Comparison of ENCODE assay signal across 1 cellular context in the genomic region with DNA sequence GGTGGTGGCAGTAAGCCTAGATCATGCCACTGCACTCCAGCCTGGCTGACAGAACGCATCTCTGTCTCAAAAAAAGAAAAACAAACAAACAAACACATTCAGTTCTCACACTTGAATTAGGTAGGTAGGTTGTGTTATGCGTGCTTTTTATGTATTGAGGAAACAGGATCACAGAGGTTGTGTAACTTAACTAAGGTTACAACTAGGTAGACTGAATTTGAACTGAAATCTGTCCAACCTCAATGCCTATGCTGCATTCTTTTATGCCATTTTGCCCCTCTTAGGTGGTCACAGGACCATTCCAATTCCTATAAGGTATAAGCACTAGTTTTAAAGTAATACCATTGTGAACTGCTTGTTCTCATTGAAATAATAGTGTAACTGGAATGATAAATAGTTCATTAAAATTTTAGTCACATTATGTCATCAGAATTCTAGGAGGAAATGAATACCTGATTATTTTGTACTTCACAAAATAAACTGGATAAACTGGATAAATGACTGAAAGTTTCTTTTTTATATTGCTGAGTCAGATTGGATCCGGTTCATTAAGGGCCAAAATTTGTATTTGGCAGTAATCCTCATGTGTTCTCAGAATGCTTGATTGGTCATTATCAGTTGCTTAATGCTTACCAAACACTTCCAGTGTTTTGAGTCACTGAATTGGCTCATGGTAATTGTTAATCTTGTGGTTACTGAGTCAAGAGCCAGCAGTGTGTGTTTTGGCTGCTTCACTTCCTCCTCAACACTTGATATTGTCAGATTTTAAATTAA.
TF ChIP-seq lines count a peak whose summit lies in the region.

No MANE protein-coding gene starts in this region.

TF ChIP-seq in A549, 52 proteins besides CTCF, POLR2A, EP300 and RAD21 (continued from another document):
- no peak for TF ChIP-seq PBX3 (IDR thresholded peaks at IDR 0.05)
- TF ChIP-seq ZNF302 (CRISPR knock-in tag; IDR thresholded peaks at IDR 0.05): no peak
- no peak for TF ChIP-seq ZC3H11A (IDR thresholded peaks at IDR 0.05)
- TF ChIP-seq HDAC2 (IDR thresholded peaks at IDR 0.05): no peak
- peak; percentile 79 for TF ChIP-seq JUNB (IDR thresholded peaks at IDR 0.05)
- no peak for TF ChIP-seq SREBF2 (IDR thresholded peaks at IDR 0.05)
- TF ChIP-seq CBX8 (IDR thresholded peaks at IDR 0.05): no peak
- no peak for TF ChIP-seq POLR2AphosphoS2 (conservative IDR thresholded peaks at IDR 0.05; ENCODE audit: low read length)
- peak; percentile 96 for TF ChIP-seq MAFK (IDR thresholded peaks at IDR 0.05; ENCODE audit: partially characterized antibody)
- no peak for TF ChIP-seq CHD2 (IDR thresholded peaks at IDR 0.05; ENCODE audit: low read length, partially characterized antibody)
- TF ChIP-seq HOXA7 (CRISPR knock-in tag; IDR thresholded peaks at IDR 0.05): peak; percentile 66; the same call in 1 of the 2 replicates
- TF ChIP-seq SMC3 (IDR thresholded peaks at IDR 0.05): no peak
- no peak for TF ChIP-seq PHF8 (IDR thresholded peaks at IDR 0.05; ENCODE audit: borderline replicate concordance, low read depth)
- TF ChIP-seq, protein P1, sequence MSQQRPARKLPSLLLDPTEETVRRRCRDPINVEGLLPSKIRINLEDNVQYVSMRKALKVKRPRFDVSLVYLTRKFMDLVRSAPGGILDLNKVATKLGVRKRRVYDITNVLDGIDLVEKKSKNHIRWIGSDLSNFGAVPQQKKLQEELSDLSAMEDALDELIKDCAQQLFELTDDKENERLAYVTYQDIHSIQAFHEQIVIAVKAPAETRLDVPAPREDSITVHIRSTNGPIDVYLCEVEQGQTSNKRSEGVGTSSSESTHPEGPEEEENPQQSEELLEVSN (IDR thresholded peaks at IDR 0.05; ENCODE audit: borderline replicate concordance, low read depth): no peak
- peak; percentile 77 for TF ChIP-seq FOSL2 (IDR thresholded peaks at IDR 0.05)
- peak; percentile 96 for TF ChIP-seq FOSL2 (CRISPR knock-in tag; IDR thresholded peaks at IDR 0.05)
- no peak for TF ChIP-seq TP53 (CRISPR knock-in tag; IDR thresholded peaks at IDR 0.05)
- TF ChIP-seq CEBPB (IDR thresholded peaks at IDR 0.05): peak; percentile 82 to 86
- TF ChIP-seq, protein P2, sequence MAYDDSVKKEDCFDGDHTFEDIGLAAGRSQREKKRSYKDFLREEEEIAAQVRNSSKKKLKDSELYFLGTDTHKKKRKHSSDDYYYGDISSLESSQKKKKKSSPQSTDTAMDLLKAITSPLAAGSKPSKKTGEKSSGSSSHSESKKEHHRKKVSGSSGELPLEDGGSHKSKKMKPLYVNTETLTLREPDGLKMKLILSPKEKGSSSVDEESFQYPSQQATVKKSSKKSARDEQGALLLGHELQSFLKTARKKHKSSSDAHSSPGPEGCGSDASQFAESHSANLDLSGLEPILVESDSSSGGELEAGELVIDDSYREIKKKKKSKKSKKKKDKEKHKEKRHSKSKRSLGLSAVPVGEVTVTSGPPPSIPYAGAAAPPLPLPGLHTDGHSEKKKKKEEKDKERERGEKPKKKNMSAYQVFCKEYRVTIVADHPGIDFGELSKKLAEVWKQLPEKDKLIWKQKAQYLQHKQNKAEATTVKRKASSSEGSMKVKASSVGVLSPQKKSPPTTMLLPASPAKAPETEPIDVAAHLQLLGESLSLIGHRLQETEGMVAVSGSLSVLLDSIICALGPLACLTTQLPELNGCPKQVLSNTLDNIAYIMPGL (CRISPR knock-in tag; IDR thresholded peaks at IDR 0.05; ENCODE audit: borderline replicate concordance): no peak
- TF ChIP-seq CBX2 (IDR thresholded peaks at IDR 0.05; ENCODE audit: borderline replicate concordance, low read depth): no peak
- no peak for TF ChIP-seq BHLHE40 (IDR thresholded peaks at IDR 0.05; ENCODE audit: low read depth, low read length)
- peak in 1 of 2 experiments; percentile 64; a peak in 2 of 5 replicates for TF ChIP-seq JUN (IDR thresholded peaks at IDR 0.05)
- no peak for TF ChIP-seq ZFP36 (IDR thresholded peaks at IDR 0.05; ENCODE audit: borderline replicate concordance, partially characterized antibody)
- no peak for TF ChIP-seq HOXB13 (CRISPR knock-in tag; IDR thresholded peaks at IDR 0.05; ENCODE audit: low read depth)
- no peak for TF ChIP-seq MAZ (IDR thresholded peaks at IDR 0.05; ENCODE audit: borderline replicate concordance, low read depth, low read length)
- TF ChIP-seq NPAS2 (CRISPR knock-in tag; IDR thresholded peaks at IDR 0.05; ENCODE audit: borderline replicate concordance): no peak
- TF ChIP-seq HEYL (CRISPR knock-in tag; IDR thresholded peaks at IDR 0.05): no peak
- peak; percentile 54; the same call in 1 of the 2 replicates for TF ChIP-seq FOSB (CRISPR knock-in tag; IDR thresholded peaks at IDR 0.05)
- TF ChIP-seq NR3C1 (IDR thresholded peaks at IDR 0.05): no peak
- no peak for TF ChIP-seq NFE2L2 (conservative IDR thresholded peaks at IDR 0.05; ENCODE audit: low read length)
- TF ChIP-seq FOXS1 (CRISPR knock-in tag; IDR thresholded peaks at IDR 0.05): no peak
- TF ChIP-seq HOXB5 (CRISPR knock-in tag; IDR thresholded peaks at IDR 0.05): no peak
- TF ChIP-seq MAX (IDR thresholded peaks at IDR 0.05): no peak; the same call in 1 of the 2 replicates
- TF ChIP-seq MYC (IDR thresholded peaks at IDR 0.05; ENCODE audit: borderline replicate concordance, low read length): no peak
- 0 out of 2 replicates have a peak, but pooled peaks have one; percentile 33 for TF ChIP-seq ZSCAN20 (CRISPR knock-in tag; IDR thresholded peaks at IDR 0.05)
- TF ChIP-seq KDM1A (IDR thresholded peaks at IDR 0.05; ENCODE audit: low read depth): no peak
- TF ChIP-seq EHMT2 (IDR thresholded peaks at IDR 0.05; ENCODE audit: low read depth): no peak
- TF ChIP-seq RNF2 (IDR thresholded peaks at IDR 0.05; ENCODE audit: borderline replicate concordance, low read depth): no peak
- no peak for TF ChIP-seq KDM5A (IDR thresholded peaks at IDR 0.05)
- TF ChIP-seq REST (IDR thresholded peaks at IDR 0.05): no peak
- TF ChIP-seq HES2 (IDR thresholded peaks at IDR 0.05): peak; percentile 64; the same call in 1 of the 2 replicates
- TF ChIP-seq BCL3 (IDR thresholded peaks at IDR 0.05): peak; percentile 52; the same call in 1 of the 3 replicates
- TF ChIP-seq, protein P3, sequence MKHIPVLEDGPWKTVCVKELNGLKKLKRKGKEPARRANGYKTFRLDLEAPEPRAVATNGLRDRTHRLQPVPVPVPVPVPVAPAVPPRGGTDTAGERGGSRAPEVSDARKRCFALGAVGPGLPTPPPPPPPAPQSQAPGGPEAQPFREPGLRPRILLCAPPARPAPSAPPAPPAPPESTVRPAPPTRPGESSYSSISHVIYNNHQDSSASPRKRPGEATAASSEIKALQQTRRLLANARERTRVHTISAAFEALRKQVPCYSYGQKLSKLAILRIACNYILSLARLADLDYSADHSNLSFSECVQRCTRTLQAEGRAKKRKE (CRISPR knock-in tag; IDR thresholded peaks at IDR 0.05; ENCODE audit: low read depth): no peak
- no peak for TF ChIP-seq RFX5 (IDR thresholded peaks at IDR 0.05)
- TF ChIP-seq EHF (CRISPR knock-in tag; IDR thresholded peaks at IDR 0.05): no peak
- TF ChIP-seq, protein P4, sequence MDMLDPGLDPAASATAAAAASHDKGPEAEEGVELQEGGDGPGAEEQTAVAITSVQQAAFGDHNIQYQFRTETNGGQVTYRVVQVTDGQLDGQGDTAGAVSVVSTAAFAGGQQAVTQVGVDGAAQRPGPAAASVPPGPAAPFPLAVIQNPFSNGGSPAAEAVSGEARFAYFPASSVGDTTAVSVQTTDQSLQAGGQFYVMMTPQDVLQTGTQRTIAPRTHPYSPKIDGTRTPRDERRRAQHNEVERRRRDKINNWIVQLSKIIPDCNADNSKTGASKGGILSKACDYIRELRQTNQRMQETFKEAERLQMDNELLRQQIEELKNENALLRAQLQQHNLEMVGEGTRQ (IDR thresholded peaks at IDR 0.05): no peak
- no peak for TF ChIP-seq TFCP2L1 (CRISPR knock-in tag; IDR thresholded peaks at IDR 0.05)
